6 cellular contexts compared by ENCODE assay signal in genomic region chr6:30764490-30765043, GRCh38. TPM values are rescaled to one million over a fixed set of nuclear protein-coding genes. Genes with fewer than 3 reads are reported as not detected.
DNase-seq lines count a peak whose midpoint lies in the region; ATAC-seq and TF ChIP-seq lines count a peak whose summit lies in the region.
"Not testable (repeated sequence)": the region's sequence is repeated elsewhere in the genome, so short reads cannot be mapped to it uniquely, and the experiment has no call there.

No MANE protein-coding gene starts in this region.

- intact Hi-C loops in Caco-2 (cut with micrococcal nuclease; ENCODE audit: unreplicated experiment) = loop anchor here (1.0 to 5.0 kb wide), 2 partner anchors 20 to 48 kb away; partner anchors contain the start of gene IER3
- intact Hi-C loops in Panc1 (cut with micrococcal nuclease; ENCODE audit: unreplicated experiment); right lobe of liver (cut with DNase I); sigmoid colon (cut with DNase I): not testable (repeated sequence)

- CTCF ChIA-PET in Caco-2 (lab: Charles Lee) = interaction anchor here (0.8 to 1.7 kb wide), 4 partner anchors 21 to 306 kb away, joined by 3 to 5 read pairs (median 4); partner anchors contain the start of gene IER3
- CTCF ChIA-PET in Panc1 (lab: Charles Lee) = not testable (repeated sequence)

- 46% methylated on average over 11 of the region's 13 CpGs for WGBS in right lobe of liver (ENCODE audit: insufficient coverage, low coverage, low lambda C conversion rate, missing lambda C conversion rate)
- 75 to 80% methylated on average over 13 of the region's 13 CpGs for WGBS in sigmoid colon, 2 donors

- not testable (repeated sequence) for TF ChIP-seq CTCF in Caco-2 (IDR thresholded peaks at IDR 0.05; ENCODE audit: insufficient read depth in 1 of 2, low read depth in 1 of 2, low read length in 1 of 2, severe bottlenecking in 1 of 2, unreplicated experiment in 1 of 2); Panc1 (IDR thresholded peaks at IDR 0.05); endothelial cell (IDR thresholded peaks at IDR 0.05; ENCODE audit: unreplicated experiment); right lobe of liver (IDR thresholded peaks at IDR 0.05); sigmoid colon (IDR thresholded peaks at IDR 0.05)

- H3K9me3 ChIP-seq in Caco-2; Panc1 (ENCODE audit: control insufficient read depth, insufficient read depth, low read depth, low read length); right lobe of liver; sigmoid colon: not testable (repeated sequence)

- peaks cover 11% of the 10 kb centered on the region for H3K9me3 Mint-ChIP-seq in Caco-2 (ENCODE audit: unreplicated experiment)
- not testable (repeated sequence) for H3K9me3 Mint-ChIP-seq in activated naive CD8-positive, alpha-beta T cell (ENCODE audit: low read depth); endothelial cell (ENCODE audit: unreplicated experiment)

- H3K27ac ChIP-seq in Panc1 (ENCODE audit: low read length) = peak overlapping the region; percentile 67
- peak overlapping the region; percentile 68 to 83 (median 73) for H3K27ac ChIP-seq in right lobe of liver
- H3K27ac ChIP-seq in sigmoid colon = peak overlapping the region; percentile 43 to 77 (median 66)

- H3K27ac Mint-ChIP-seq in Caco-2 (ENCODE audit: unreplicated experiment) (peak overlapping the region; percentile 84), endothelial cell (ENCODE audit: unreplicated experiment) (peak overlapping the region; percentile 90)
- H3K27ac Mint-ChIP-seq in activated naive CD8-positive, alpha-beta T cell = peak overlapping the region; percentile 91

- H3K4me1 Mint-ChIP-seq in Caco-2 (ENCODE audit: low read depth, unreplicated experiment) (peaks cover 34% of the 10 kb centered on the region), endothelial cell (ENCODE audit: unreplicated experiment) (peaks cover 38% of the 10 kb centered on the region)
- H3K4me1 Mint-ChIP-seq in activated naive CD8-positive, alpha-beta T cell (ENCODE audit: low read depth) = peaks cover 66% of the 10 kb centered on the region

- not testable (repeated sequence) for DNase-seq in Caco-2; Panc1 (ENCODE audit: low read depth, low spot score); endothelial cell (ENCODE audit: low spot score); right lobe of liver; sigmoid colon

- H3K4me1 ChIP-seq in Caco-2 (peaks cover 58% of the 10 kb centered on the region), Panc1 (ENCODE audit: control insufficient read depth, insufficient read depth, low read length) (peaks cover 28% of the 10 kb centered on the region), right lobe of liver (peaks cover 0 to 33% (median 14%) of the 10 kb centered on the region in 4 donors), sigmoid colon (peaks cover 0 to 73% (median 43%) of the 10 kb centered on the region in 4 donors)

- not testable (repeated sequence) for TF ChIP-seq EP300 in sigmoid colon (IDR thresholded peaks at IDR 0.05)

- H3K27me3 ChIP-seq in Caco-2 (replicated peaks; ENCODE audit: control insufficient read depth, insufficient read depth, low read length); Panc1 (ENCODE audit: control insufficient read depth, insufficient read depth, low read length); right lobe of liver; sigmoid colon: not testable (repeated sequence)

- TSS peak; percentile 38 for BruUV-seq in Caco-2 (replicated peaks; lab: Mats Ljungman, UMichigan)
- not testable (repeated sequence) for BruUV-seq in Panc1 (replicated peaks; lab: Mats Ljungman, UMichigan)

- not testable (repeated sequence) for ATAC-seq in Panc1, right lobe of liver

- H3K4me3 Mint-ChIP-seq in Caco-2 (ENCODE audit: unreplicated experiment) = peak overlapping the region; percentile 57
- peak overlapping the region; percentile 45 for H3K4me3 Mint-ChIP-seq in activated naive CD8-positive, alpha-beta T cell
- peak overlapping the region; percentile 9 for H3K4me3 Mint-ChIP-seq in endothelial cell (ENCODE audit: unreplicated experiment)

- peaks cover 26% of the 10 kb centered on the region for H3K36me3 Mint-ChIP-seq in Caco-2 (ENCODE audit: insufficient read depth, unreplicated experiment)
- not testable (repeated sequence) for H3K36me3 Mint-ChIP-seq in activated naive CD8-positive, alpha-beta T cell; endothelial cell (ENCODE audit: low read depth, unreplicated experiment)

- not testable (repeated sequence) for H3K4me3 ChIP-seq in Caco-2 (ENCODE audit: low read depth, low read length); Panc1 (ENCODE audit: low read depth in 2 of 2, low read length in 2 of 2); right lobe of liver; sigmoid colon

- in situ Hi-C loops in Panc1 (cut with HindIII; ENCODE audit: low pct_unique_long_range_greater_than_20kb, low sequenced_read_pairs) = not testable (repeated sequence)

- H3K36me3 ChIP-seq in Caco-2 (ENCODE audit: control insufficient read depth, insufficient read depth, low read length); Panc1 (ENCODE audit: control insufficient read depth, insufficient read depth, low read length); right lobe of liver; sigmoid colon: not testable (repeated sequence)

- POLR2A ChIA-PET in Caco-2 (lab: Charles Lee) = interaction anchor here (0.7 to 1.2 kb wide), 4 partner anchors 37 to 58 kb away, joined by 3 to 5 read pairs (median 3); no protein-coding TSS in a partner anchor
- POLR2A ChIA-PET in Panc1 (lab: Charles Lee) = not testable (repeated sequence)

- H3K27me3 Mint-ChIP-seq in Caco-2 (ENCODE audit: insufficient read depth, unreplicated experiment); activated naive CD8-positive, alpha-beta T cell; endothelial cell (ENCODE audit: unreplicated experiment): not testable (repeated sequence)

- TF ChIP-seq POLR2A in right lobe of liver (IDR thresholded peaks at IDR 0.05); sigmoid colon (IDR thresholded peaks at IDR 0.05): not testable (repeated sequence)

RNA-seq across cellular contexts. Expression of gene IER3, which starts 20.2 kb away (rescaled TPM):
- total RNA-seq in Caco-2 (2022) (13.0 and 17.4 TPM in 2 replicates), Panc1 (2021; ENCODE audit: unreplicated experiment) (106 TPM), endothelial cell (ENCODE audit: unreplicated experiment) (4.8 TPM), right lobe of liver (10 to 100 TPM in 3 of 6 experiments, 1 to 10 TPM in 3; 2.8 to 72.3 (median 24.5) TPM), sigmoid colon (10 to 100 TPM; 20.1 to 65.3 (median 21.9) TPM)
- 166 TPM for polyA plus RNA-seq in Panc1 (2012; ENCODE audit: insufficient read length)
- 100 to 1,000 TPM; 133 to 193 (median 153) TPM for polyA plus RNA-seq in sigmoid colon

RNA-seq across cellular contexts. Expression of gene FLOT1, which starts 22.1 kb away (rescaled TPM):
- total RNA-seq in Caco-2 (2022) (101 and 113 TPM in 2 replicates), Panc1 (2021; ENCODE audit: unreplicated experiment) (176 TPM), endothelial cell (ENCODE audit: unreplicated experiment) (136 TPM), right lobe of liver (10 to 100 TPM; 37.1 to 92.2 (median 73.5) TPM), sigmoid colon (100 to 1,000 TPM; 141 to 206 (median 160) TPM)
- polyA plus RNA-seq in Panc1 (2012; ENCODE audit: insufficient read length) = 221 TPM
- 100 to 1,000 TPM; 174 to 194 (median 188) TPM for polyA plus RNA-seq in sigmoid colon

RNA-seq across cellular contexts. Expression of gene TUBB, which starts 44.4 kb away (rescaled TPM):
- 742 and 788 TPM in 2 replicates for total RNA-seq in Caco-2 (2022)
- 853 TPM for total RNA-seq in Panc1 (2021; ENCODE audit: unreplicated experiment)
- polyA plus RNA-seq in Panc1 (2012; ENCODE audit: insufficient read length) = 1,083 TPM
- total RNA-seq in endothelial cell (ENCODE audit: unreplicated experiment) = 1,094 TPM
- 100 to 1,000 TPM; 150 to 268 (median 241) TPM for total RNA-seq in right lobe of liver
- 100 to 1,000 TPM; 245 to 287 (median 267) TPM for total RNA-seq in sigmoid colon
- 100 to 1,000 TPM in 2 of 3 donors, 10 to 100 TPM in 1; 96.1 to 306 (median 111) TPM for polyA plus RNA-seq in sigmoid colon

RNA-seq across cellular contexts. Expression of gene MDC1, which starts 47.5 kb away (rescaled TPM):
- total RNA-seq in Caco-2 (2022) (46.6 and 48.6 TPM in 2 replicates), Panc1 (2021; ENCODE audit: unreplicated experiment) (68.6 TPM), endothelial cell (ENCODE audit: unreplicated experiment) (51.7 TPM), right lobe of liver (10 to 100 TPM in 4 of 6 experiments, 1 to 10 TPM in 2; 8.8 to 15.5 (median 12.1) TPM), sigmoid colon (10 to 100 TPM in 1 of 4 donors, 1 to 10 TPM in 3; 5.4 to 16.1 (median 6.7) TPM)
- 36.0 TPM for polyA plus RNA-seq in Panc1 (2012; ENCODE audit: insufficient read length)
- polyA plus RNA-seq in sigmoid colon = 10 to 100 TPM in 1 of 3 donors, 1 to 10 TPM in 2; 1.8 to 17.4 (median 3.7) TPM
